Comparison of ENCODE assay signal across 19 cellular contexts in the genomic region with DNA sequence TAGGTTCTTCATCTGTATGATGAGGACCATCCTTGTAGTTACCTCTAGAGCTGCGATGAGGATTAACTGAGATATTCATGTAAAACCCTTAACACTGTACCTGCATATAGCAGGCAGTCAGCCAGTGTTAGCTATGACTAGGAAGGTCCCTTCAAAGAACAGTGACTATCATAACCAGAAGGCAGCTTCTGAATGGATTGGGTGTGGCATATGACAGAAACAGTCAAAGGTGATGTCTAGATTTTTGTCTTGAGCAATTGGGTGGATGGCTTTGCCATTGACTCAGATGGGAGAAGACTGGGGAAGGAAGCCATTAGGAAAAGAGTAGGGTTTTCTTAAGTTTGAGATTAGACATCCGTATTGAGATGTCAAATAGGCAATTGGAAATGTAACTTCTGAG. TPM values are rescaled to one million over a fixed set of nuclear protein-coding genes. Genes with fewer than 3 reads are reported as not detected.
DNase-seq lines count a peak whose midpoint lies in the region; ATAC-seq, FAIRE-seq and TF ChIP-seq lines count a peak whose summit lies in the region.
"Had no signal": no experiment of that assay in that cellular context is flagged by ENCODE, and none has a peak within 500 bp of the region (broad histone marks: within the 10 kb centered on the region; RNA-seq: fewer than 3 reads in every experiment).

No MANE protein-coding gene starts in this region.

- TF ChIP-seq EP300 in HepG2 (IDR thresholded peaks at IDR 0.05; ENCODE audit: low read depth in 2 of 2, low read length in 2 of 2) (no peak), HepG2 (CRISPR knock-in tag; IDR thresholded peaks at IDR 0.05; ENCODE audit: borderline replicate concordance) (no peak)

- FAIRE-seq in keratinocyte (lab: Jason Lieb, UNC) (peak; percentile 81), HepG2 (lab: Jason Lieb, UNC) (no peak)
- FAIRE-seq: GM12892, GM18507, H54 had no signal

- intact Hi-C loops in PC-3 (cut with micrococcal nuclease), result no loop called here
- intact Hi-C loops in HepG2 (cut with micrococcal nuclease; ENCODE audit: unreplicated experiment), result no loop called here

- H3K4me3 ChIP-seq in PC-3 (ENCODE audit: low read length) (no peak overlapping the region), epithelial cell of esophagus (ENCODE audit: low read length) (no peak overlapping the region), keratinocyte (ENCODE audit: control insufficient read depth in 2 of 3, extremely low read depth in 1 of 3, insufficient read depth in 2 of 3, low read depth in 1 of 3, low read length in 3 of 3) (no peak overlapping the region), HepG2 (replicated peaks in 1 of 3; ENCODE audit: insufficient read depth in 1 of 3, low read depth in 2 of 3, low read length in 3 of 3) (no peak overlapping the region)
- H3K4me3 ChIP-seq: BLaER1, GM23338 had no signal

- no peak overlapping the region for H3K27ac ChIP-seq in PC-3 (ENCODE audit: low read length)
- H3K27ac ChIP-seq in keratinocyte (ENCODE audit: control insufficient read depth, insufficient read depth, low read length), result no peak overlapping the region
- H3K27ac ChIP-seq in HepG2 (ENCODE audit: extremely low read length, insufficient read depth, low read length), result no peak overlapping the region
- H3K27ac ChIP-seq: BLaER1, HL-60 had no signal

- dilution Hi-C loops in keratinocyte (cut with MboI; ENCODE audit: extremely low pct_ligation_motif_present, low sequenced_read_pairs), result no loop called here

- ATAC-seq in PC-3, result no peak
- ATAC-seq in HepG2, result no peak
- ATAC-seq in GM21360 (IDR thresholded peaks at IDR 0.05; ENCODE audit: unreplicated experiment), result no peak
- ATAC-seq: GM23338 had no signal

- H3K79me2 ChIP-seq in PC-3 (ENCODE audit: low read length) (no peaks in the 10 kb centered on the region), keratinocyte (ENCODE audit: control insufficient read depth, insufficient read depth, low read length) (no peaks in the 10 kb centered on the region), HepG2 (ENCODE audit: insufficient read depth, low read length) (no peaks in the 10 kb centered on the region)

- no peak overlapping the region for H2AFZ ChIP-seq in PC-3 (ENCODE audit: low read length)
- no peak overlapping the region for H2AFZ ChIP-seq in keratinocyte (ENCODE audit: control insufficient read depth, low read length)
- no peak overlapping the region for H2AFZ ChIP-seq in HepG2 (ENCODE audit: low read length)
- H2AFZ ChIP-seq: GM23338 had no signal

- TF ChIP-seq CTCF in PC-3 (conservative IDR thresholded peaks at IDR 0.05; ENCODE audit: low read depth, low read length) (no peak), epithelial cell of esophagus (IDR thresholded peaks at IDR 0.05; ENCODE audit: insufficient read depth, low read depth, low read length, missing control alignments) (no peak), keratinocyte (optimal IDR thresholded peaks at IDR 0.05 in 1 of 3, IDR thresholded peaks at IDR 0.05 in 1 of 3, conservative IDR thresholded peaks at IDR 0.05 in 1 of 3; ENCODE audit: extremely low read depth in 1 of 3, insufficient read depth in 2 of 3, low read length in 3 of 3) (no peak), HepG2 (CRISPR knock-in tag; IDR thresholded peaks at IDR 0.05) (no peak)

- DNase-seq in PC-3 (peak; percentile 22), epithelial cell of esophagus (ENCODE audit: low read depth) (peak; percentile 73), keratinocyte (ENCODE audit: low read depth, low spot score) (no peak), HepG2 (ENCODE audit: low spot score) (no peak)
- DNase-seq in stimulated activated CD4-positive, alpha-beta T cell treated with anti-CD3 and anti-CD28 coated beads, Interleukin-12 subunit alpha, Interleukin-12 subunit beta, amount 100 ng/mL, for 4 hours, result no peak
- DNase-seq: CD4-positive, alpha-beta memory T cell; DMS153; DMS79; GDM1; HCEC 1CT; IMR-90 had no signal

- H3K36me3 ChIP-seq in PC-3 (ENCODE audit: low read depth, low read length) (no peaks in the 10 kb centered on the region), keratinocyte (ENCODE audit: control insufficient read depth in 2 of 2, extremely low read depth in 1 of 2, insufficient read depth in 2 of 2, low read length in 2 of 2) (peaks cover 5 to 22% of the 10 kb centered on the region in 2 experiments), HepG2 (replicated peaks in 1 of 2; ENCODE audit: control insufficient read depth in 1 of 2, insufficient read depth in 2 of 2, low read length in 2 of 2) (no peaks in the 10 kb centered on the region)
- H3K36me3 ChIP-seq: BLaER1 had no signal

- CTCF ChIA-PET in PC-3 (lab: Charles Lee), result no interaction called here
- CTCF ChIA-PET in HepG2 (lab: Yijun Ruan, JAX; ENCODE audit: low intra/inter-chr PET ratio, low total read pairs), result no interaction called here

- TF ChIP-seq POLR2A in HepG2 (IDR thresholded peaks at IDR 0.05; ENCODE audit: insufficient read depth in 1 of 2, low read depth in 2 of 2, low read length in 2 of 2), result no peak

- H3K4me1 ChIP-seq in PC-3 (ENCODE audit: insufficient read depth, low read length) (peaks cover 23% of the 10 kb centered on the region), keratinocyte (ENCODE audit: control insufficient read depth, extremely low read depth, insufficient read depth, low read length) (peaks cover 38% of the 10 kb centered on the region), HepG2 (ENCODE audit: insufficient read depth, low read length) (no peaks in the 10 kb centered on the region)
- H3K4me1 ChIP-seq: BLaER1 had no signal

- in situ Hi-C loops in HepG2 (cut with HindIII; ENCODE audit: extremely low pct_ligation_motif_present, low pct_unique_long_range_greater_than_20kb), result no loop called here

- H3K27me3 ChIP-seq in PC-3 (ENCODE audit: low read length) (no peaks in the 10 kb centered on the region), keratinocyte (ENCODE audit: control insufficient read depth, extremely low read depth, insufficient read depth, low read length) (no peaks in the 10 kb centered on the region), HepG2 (ENCODE audit: control insufficient read depth in 1 of 2, insufficient read depth in 2 of 2, low read length in 2 of 2) (no peaks in the 10 kb centered on the region)
- H3K27me3 ChIP-seq: BLaER1 had no signal

- H3K4me2 ChIP-seq in PC-3 (ENCODE audit: low read length) (no peak overlapping the region), keratinocyte (ENCODE audit: control insufficient read depth, extremely low read depth, insufficient read depth, low read depth, low read length) (no peak overlapping the region), HepG2 (ENCODE audit: low read depth, low read length) (no peak overlapping the region)
- H3K4me2 ChIP-seq: BLaER1, GM23338 had no signal

- H4K20me1 ChIP-seq in PC-3 (ENCODE audit: low read length), result no peaks in the 10 kb centered on the region
- H4K20me1 ChIP-seq in keratinocyte (ENCODE audit: control insufficient read depth, extremely low read depth, insufficient read depth, low read length), result no peaks in the 10 kb centered on the region
- H4K20me1 ChIP-seq in HepG2 (ENCODE audit: insufficient read depth, low read length), result no peaks in the 10 kb centered on the region
- H4K20me1 ChIP-seq: BLaER1 had no signal

- H3K9ac ChIP-seq in PC-3 (ENCODE audit: low read length) (no peak overlapping the region), keratinocyte (ENCODE audit: control insufficient read depth, extremely low read depth, insufficient read depth, low read length) (no peak overlapping the region), HepG2 (ENCODE audit: insufficient read depth, low read depth, low read length) (no peak overlapping the region)
- H3K9ac ChIP-seq: BLaER1 had no signal

- H3F3A ChIP-seq in PC-3 (ENCODE audit: low read length, unreplicated experiment), result no peaks in the 10 kb centered on the region

- no peak for TF ChIP-seq RAD21 in HepG2 (CRISPR knock-in tag; IDR thresholded peaks at IDR 0.05)

- POLR2A ChIA-PET in PC-3 (lab: Charles Lee; ENCODE audit: unreplicated experiment), result no interaction called here
- POLR2A ChIA-PET in HepG2 (lab: Yijun Ruan, JAX), result no interaction called here

- no peaks in the 10 kb centered on the region for H3K9me2 ChIP-seq in PC-3 (replicated peaks; ENCODE audit: low read length)

- BruUV-seq in PC-3 (replicated peaks; lab: Mats Ljungman, UMichigan) (no TSS peak), HepG2 (replicated peaks; lab: Mats Ljungman, UMichigan) (no TSS peak)

- 23% methylated on average over 2 of the region's 2 CpGs for WGBS in HepG2 (ENCODE audit: low lambda C conversion rate)

- H3K9me3 ChIP-seq in PC-3 (ENCODE audit: low read length) (no peaks in the 10 kb centered on the region), keratinocyte (ENCODE audit: control insufficient read depth, low read depth, low read length) (no peaks in the 10 kb centered on the region), HepG2 (ENCODE audit: low read length) (no peaks in the 10 kb centered on the region)
- H3K9me3 ChIP-seq: BLaER1 had no signal

- no peaks in the 10 kb centered on the region for H3K9me1 ChIP-seq in keratinocyte (ENCODE audit: control insufficient read depth, extremely low read depth, insufficient read depth, low read length)

RNA-seq across cellular contexts. Expression of a gene that starts 15.7 kb away (rescaled TPM):
- 0.06 and 0.91 TPM in 2 replicates for total RNA-seq in PC-3 (2014; rRNA removed)
- 27.7 to 55.4 TPM (median 40.6 TPM) in 3 replicates for polyA plus RNA-seq in keratinocyte
- 13.5 TPM for polyA plus RNA-seq in keratinocyte (2011; ENCODE audit: low read depth)
- 29.3 TPM in 2 replicates for polyA plus RNA-seq in keratinocyte (2011; cell fraction: cytosol; rRNA removed)
- polyA plus RNA-seq in keratinocyte (2011; cell fraction: nucleus; rRNA removed), result 66.9 and 71.0 TPM in 2 replicates
- 22.6 and 51.8 TPM in 2 replicates for polyA plus RNA-seq in keratinocyte (2012; ENCODE audit: low replicate concordance)
- 68.0 to 96.2 TPM (median 90.4 TPM) in 3 replicates for polyA minus RNA-seq in keratinocyte
- 34.3 TPM for polyA minus RNA-seq in keratinocyte (2011; cell fraction: cytosol; rRNA and poly(A)+ RNA removed)
- 42.8 and 74.8 TPM in 2 replicates for polyA minus RNA-seq in keratinocyte (2011; cell fraction: nucleus; rRNA and poly(A)+ RNA removed)
- not detected in 2 replicates for total RNA-seq in HepG2 (2016; rRNA removed; fragmentation: Illumina TruSeq; extraction: Trizol)
- total RNA-seq in HepG2 (2016; cell fraction: cytosol; rRNA removed; fragmentation: Illumina TruSeq; extraction: Trizol; ENCODE audit: low read depth), result not detected in 2 replicates
- not detected in 2 replicates for total RNA-seq in HepG2 (2016; cell fraction: insoluble cytoplasmic fraction; rRNA removed; fragmentation: Illumina TruSeq; extraction: Trizol)
- not detected in 2 replicates for total RNA-seq in HepG2 (2016; cell fraction: membrane; rRNA removed; fragmentation: Illumina TruSeq; extraction: Trizol)
- not detected in 2 replicates for total RNA-seq in HepG2 (2016; cell fraction: nucleus; rRNA removed; fragmentation: Illumina TruSeq; extraction: Trizol)
- polyA plus RNA-seq in HepG2 (2011; rRNA removed), result not detected in 2 replicates
- not detected in 2 replicates for polyA plus RNA-seq in HepG2 (2011; cell fraction: cytosol; rRNA removed)
- not detected in 2 replicates for polyA plus RNA-seq in HepG2 (2011; cell fraction: nucleus; rRNA removed)
- not detected in 2 replicates for polyA plus RNA-seq in HepG2 (2012)
- polyA plus RNA-seq in HepG2 (2016; cell fraction: cytosol; fragmentation: Illumina TruSeq; extraction: Trizol; ENCODE audit: low read depth), result not detected in 2 replicates
- polyA plus RNA-seq in HepG2 (2016; cell fraction: insoluble cytoplasmic fraction; fragmentation: Illumina TruSeq; extraction: Trizol; ENCODE audit: low read depth), result not detected in 2 replicates
- polyA plus RNA-seq in HepG2 (2016; cell fraction: membrane; fragmentation: Illumina TruSeq; extraction: Trizol; ENCODE audit: low read depth), result not detected in 2 replicates
- not detected in 2 replicates for polyA plus RNA-seq in HepG2 (2016; cell fraction: nucleus; fragmentation: Illumina TruSeq; extraction: Trizol; ENCODE audit: insufficient read depth, low read depth)
- polyA minus RNA-seq in HepG2 (2011; rRNA and poly(A)+ RNA removed; ENCODE audit: low replicate concordance), result 0.19 TPM in 1 of 2 replicates, not detected in the other
- not detected in 2 replicates for polyA minus RNA-seq in HepG2 (2011; cell fraction: cytosol; rRNA and poly(A)+ RNA removed)
- not detected in 2 replicates for polyA minus RNA-seq in HepG2 (2011; cell fraction: nucleus; rRNA and poly(A)+ RNA removed)
- total RNA-seq: CD4-positive, alpha-beta memory T cell had no signal
- polyA plus RNA-seq: CD14-positive monocyte; CD4-positive, alpha-beta memory T cell had no signal

Comparison
In these comparisons a context has a peak if more than half of its experiments do, and no peak if none do; other contexts are left out.
1. DNase-seq: peak in PC-3 (single experiment) and epithelial cell of esophagus (single experiment); none in keratinocyte (single experiment), HepG2 (single experiment) and stimulated activated CD4-positive, alpha-beta T cell treated with anti-CD3 and anti-CD28 coated beads, Interleukin-12 subunit alpha, Interleukin-12 subunit beta, amount 100 ng/mL, for 4 hours (single experiment).